In genomic region chr7:96418600-96418999, GRCh38 we compare ENCODE assay signal across 24 cellular contexts.
"Had no signal": no experiment of that assay in that cellular context is flagged by ENCODE, and none has a peak within 500 bp of the region (broad histone marks: within the 10 kb centered on the region; RNA-seq: fewer than 3 reads in every experiment).

No MANE protein-coding gene starts in this region.

- ATAC-seq: foreskin keratinocyte; left cardiac atrium; lower lobe of right lung; natural killer cell treated with Interleukin-12 subunit alpha and Interleukin-12 subunit beta and Interleukin-15 and Interleukin-18, amount 100 ng/mL, for 72 hours; right cardiac atrium; stimulated activated memory B cell treated with anti-CD40 and anti-IgM and Interleukin-4, amounts not matched to agents 10 μg/mL and 1 μg/mL and 100 μg/mL, for 72 hours; stimulated activated naive CD8-positive, alpha-beta T cell treated with anti-CD3 and anti-CD28 coated beads, Interleukin-15, amount 100 ng/mL, for 72 hours had no signal

- H3K4me2 ChIP-seq: neural progenitor cell, smooth muscle cell had no signal

- FAIRE-seq: endothelial cell of umbilical vein, kidney had no signal

- H3K27me3 ChIP-seq: foreskin keratinocyte, neural progenitor cell, ovary, testis, tibial nerve had no signal

- H3K9me3 ChIP-seq: left ventricle myocardium inferior, lower lobe of right lung, ovary, testis, tibial nerve had no signal

- H3K27ac ChIP-seq: coronary artery, foreskin keratinocyte, left ventricle myocardium inferior, lower lobe of right lung, neural progenitor cell, ovary, testis, tibial nerve had no signal

- DNase-seq: effector CD4-positive, alpha-beta T cell; endodermal cell; erythroblast; foreskin keratinocyte; immature natural killer cell; kidney; left cardiac atrium; left ventricle myocardium inferior; lower lobe of right lung; midbrain; nucleus accumbens; ovary; right cardiac atrium; stimulated activated CD4-positive, alpha-beta T cell treated with anti-CD3 and anti-CD28 coated beads, Interleukin-1b, Interleukin-23, amount 100 ng/mL, for 48 hours; stimulated activated CD4-positive, alpha-beta T cell treated with anti-CD3 and anti-CD28 coated beads, Interleukin-4, amount 100 ng/mL, for 24 hours; stimulated activated naive CD8-positive, alpha-beta T cell treated with anti-CD3 and anti-CD28 coated beads, Interleukin-15, amount 100 ng/mL, for 72 hours; testis had no signal

- H3K4me1 ChIP-seq: foreskin keratinocyte, lower lobe of right lung, testis had no signal

- H3K4me3 ChIP-seq: coronary artery, left ventricle myocardium inferior, lower lobe of right lung, neural progenitor cell, ovary, smooth muscle cell, testis, tibial nerve had no signal

- H3K9ac ChIP-seq: neural progenitor cell had no signal

- H2AFZ ChIP-seq: neural progenitor cell had no signal

- H3K36me3 ChIP-seq: left ventricle myocardium inferior, lower lobe of right lung, neural progenitor cell, ovary, tibial nerve had no signal
